24 cellular contexts compared by ENCODE assay signal in the genomic region with DNA sequence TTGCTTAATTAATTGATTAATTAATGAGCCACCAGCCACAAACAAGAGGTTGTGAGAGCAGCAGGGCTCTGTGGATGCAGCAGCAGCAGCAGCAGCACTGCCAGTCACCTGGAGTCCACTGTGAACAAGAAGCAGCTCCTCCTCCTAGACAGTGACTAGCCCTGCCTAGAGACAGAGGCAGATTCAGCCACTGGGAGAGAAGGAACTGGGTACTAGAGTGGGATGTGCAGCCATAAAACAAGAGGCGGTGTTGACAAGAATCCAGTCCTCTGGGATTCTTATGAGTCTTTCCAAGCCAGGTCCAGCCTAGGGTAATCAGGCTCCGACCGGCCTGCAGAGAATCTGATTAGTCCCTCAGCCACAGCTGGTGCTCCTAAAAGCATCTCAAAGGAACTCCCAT.
DNase-seq lines count a peak whose midpoint lies in the region; ATAC-seq and TF ChIP-seq lines count a peak whose summit lies in the region.
"Had no signal": no experiment of that assay in that cellular context is flagged by ENCODE, and none has a peak within 500 bp of the region (broad histone marks: within the 10 kb centered on the region; RNA-seq: fewer than 3 reads in every experiment).

No MANE protein-coding gene starts in this region.

- H3K4me1 Mint-ChIP-seq in glutamatergic neuron (ENCODE audit: low read depth, unreplicated experiment) = peaks cover 28% of the 10 kb centered on the region
- H3K4me1 Mint-ChIP-seq: CD4-positive, CD25-positive, alpha-beta regulatory T cell; T-cell had no signal

- no peak overlapping the region for H3K4me3 Mint-ChIP-seq in glutamatergic neuron (ENCODE audit: unreplicated experiment)
- H3K4me3 Mint-ChIP-seq: CD4-positive, CD25-positive, alpha-beta regulatory T cell; T-cell had no signal

- no peaks in the 10 kb centered on the region for H3K4me1 ChIP-seq in tibial nerve
- H3K4me1 ChIP-seq: BLaER1 had no signal

- H3K9me3 Mint-ChIP-seq in glutamatergic neuron (ENCODE audit: unreplicated experiment) = no peaks in the 10 kb centered on the region
- H3K9me3 Mint-ChIP-seq: CD4-positive, CD25-positive, alpha-beta regulatory T cell; T-cell had no signal

- TF ChIP-seq CTCF in glutamatergic neuron (IDR thresholded peaks at IDR 0.05; ENCODE audit: partially characterized antibody, unreplicated experiment) (no peak), tibial nerve (IDR thresholded peaks at IDR 0.05) (no peak)

- TF ChIP-seq POLR2A in tibial nerve (IDR thresholded peaks at IDR 0.05) = no peak

- H3K27ac Mint-ChIP-seq in glutamatergic neuron (ENCODE audit: unreplicated experiment) = peak overlapping the region; percentile 66
- H3K27ac Mint-ChIP-seq: CD4-positive, CD25-positive, alpha-beta regulatory T cell; T-cell had no signal

- no peaks in the 10 kb centered on the region for H3K9me3 ChIP-seq in tibial nerve
- H3K9me3 ChIP-seq: BLaER1 had no signal

- no peak for TF ChIP-seq EP300 in tibial nerve (IDR thresholded peaks at IDR 0.05)

- H3K27me3 Mint-ChIP-seq in glutamatergic neuron (ENCODE audit: unreplicated experiment) = peaks cover 3% of the 10 kb centered on the region

- ATAC-seq in HG03520 (IDR thresholded peaks at IDR 0.05; ENCODE audit: unreplicated experiment) = no peak
- no peak for ATAC-seq in GM18502 (IDR thresholded peaks at IDR 0.05; ENCODE audit: poor library complexity, unreplicated experiment)
- ATAC-seq: HCT116, K562, PC-3, T-cell had no signal

- DNase-seq in NCI-H2227 (lab: John Stamatoyannopoulos, UW; ENCODE audit: unreplicated experiment) = peak; percentile 18
- no peak for DNase-seq in NCI-H2227 treated with DMSO at 0.1 percent for 48 hours (lab: John Stamatoyannopoulos, UW)
- DNase-seq in GM04503 (ENCODE audit: low read depth) = peak; percentile 8
- peak; percentile 37 for DNase-seq in glutamatergic neuron
- peak; percentile 31 for DNase-seq in skeletal muscle cell (ENCODE audit: low read depth)
- no peak for DNase-seq in tibial nerve (ENCODE audit: low spot score in 2 of 2)
- DNase-seq: 8988T; ACHN; CD4-positive, CD25-positive, alpha-beta regulatory T cell; DMS153; DND-41; Kasumi-1; NCI-H1105; NCI-H1436 treated with DMSO at 0.1 percent for 48 hours; NCI-H187 treated with DMSO at 0.1 percent for 48 hours; NCI-H526 treated with DMSO at 0.1 percent for 48 hours; NK-92 treated with Interleukin-12 subunit alpha and Interleukin-12 subunit beta, amount 100 ng/mL, for 24 hours; PC-3; T-cell had no signal

- H3K36me3 Mint-ChIP-seq in glutamatergic neuron (ENCODE audit: unreplicated experiment) = no peaks in the 10 kb centered on the region
- H3K36me3 Mint-ChIP-seq: CD4-positive, CD25-positive, alpha-beta regulatory T cell; T-cell had no signal

- H3K27me3 ChIP-seq in tibial nerve = no peaks in the 10 kb centered on the region
- H3K27me3 ChIP-seq: BLaER1 had no signal

- H3K4me3 ChIP-seq in skeletal muscle cell (ENCODE audit: low read depth, low read length) (no peak overlapping the region), tibial nerve (no peak overlapping the region)
- H3K4me3 ChIP-seq: BLaER1, K562 had no signal

- H3K36me3 ChIP-seq in tibial nerve = no peaks in the 10 kb centered on the region
- H3K36me3 ChIP-seq: BLaER1 had no signal

- 51 to 83% methylated on average over 3 of the region's 3 CpGs for WGBS in tibial nerve, 2 donors

- no peak overlapping the region for H3K27ac ChIP-seq in tibial nerve
- H3K27ac ChIP-seq: BLaER1 had no signal

Comparison
In these comparisons a context has a peak if more than half of its experiments do, and no peak if none do; other contexts are left out.
1. DNase-seq: peak in NCI-H2227 (single experiment), GM04503 (single experiment), glutamatergic neuron (single experiment) and skeletal muscle cell (single experiment); none in NCI-H2227 treated with DMSO at 0.1 percent for 48 hours (single experiment) and tibial nerve (0 of 2).